ENCODE assay signal across 20 cellular contexts in genomic region chr4:142272452-142272851, GRCh38.
DNase-seq lines count a peak whose midpoint lies in the region; ATAC-seq, FAIRE-seq and TF ChIP-seq lines count a peak whose summit lies in the region.
"Had no signal": no experiment of that assay in that cellular context is flagged by ENCODE, and none has a peak within 500 bp of the region (broad histone marks: within the 10 kb centered on the region; RNA-seq: fewer than 3 reads in every experiment).

No MANE protein-coding gene starts in this region.

- H3K4me1 ChIP-seq in kidney (ENCODE audit: control insufficient read depth in 1 of 2, insufficient read depth in 1 of 2, low read depth in 1 of 2, low read length in 2 of 2), result no peaks in the 10 kb centered on the region
- no peaks in the 10 kb centered on the region for H3K4me1 ChIP-seq in transverse colon
- no peaks in the 10 kb centered on the region for H3K4me1 ChIP-seq in left lung

- in situ Hi-C loops in transverse colon (cut with MboI; ENCODE audit: low pct_ligation_motif_present in 1 of 4, low pct_unique_long_range_greater_than_20kb in 1 of 4, low sequenced_read_pairs in 3 of 4), result no loop called here

- peaks cover 50% of the 10 kb centered on the region for H3K36me3 Mint-ChIP-seq in activated T-cell treated with anti-CD3 and anti-CD28 coated beads, Interleukin-2, amount 50 U/mL, for 4 hours (ENCODE audit: insufficient read depth)
- peaks cover 32% of the 10 kb centered on the region for H3K36me3 Mint-ChIP-seq in activated naive CD8-positive, alpha-beta T cell treated with anti-CD3 and anti-CD28 coated beads, Interleukin-2, amount 50 U/mL, for 24 hours (ENCODE audit: low read depth)

- no peak overlapping the region for H3K27ac Mint-ChIP-seq in activated naive CD8-positive, alpha-beta T cell treated with anti-CD3 and anti-CD28 coated beads, Interleukin-2, amount 50 U/mL, for 24 hours
- H3K27ac Mint-ChIP-seq: CD4-positive, alpha-beta T cell; H9 had no signal

- H3K27me3 ChIP-seq in transverse colon, result no peaks in the 10 kb centered on the region
- no peaks in the 10 kb centered on the region for H3K27me3 ChIP-seq in left lung

- TF ChIP-seq POLR2A in transverse colon (IDR thresholded peaks at IDR 0.05), result no peak

- H3K36me3 ChIP-seq in kidney (ENCODE audit: control insufficient read depth in 1 of 2, insufficient read depth in 2 of 2, low read length in 2 of 2) (no peaks in the 10 kb centered on the region), transverse colon (no peaks in the 10 kb centered on the region), left lung (no peaks in the 10 kb centered on the region)

- no peak overlapping the region for H3K9ac ChIP-seq in kidney (ENCODE audit: low read length in 2 of 2)

- no peaks in the 10 kb centered on the region for H3K9me3 Mint-ChIP-seq in activated T-cell treated with anti-CD3 and anti-CD28 coated beads, Interleukin-2, amount 50 U/mL, for 4 hours
- no peaks in the 10 kb centered on the region for H3K9me3 Mint-ChIP-seq in activated naive CD8-positive, alpha-beta T cell treated with anti-CD3 and anti-CD28 coated beads, Interleukin-2, amount 50 U/mL, for 24 hours
- H3K9me3 Mint-ChIP-seq: CD4-positive, alpha-beta T cell; H9 had no signal

- no peak overlapping the region for H3K4me3 Mint-ChIP-seq in activated T-cell treated with anti-CD3 and anti-CD28 coated beads, Interleukin-2, amount 50 U/mL, for 4 hours
- H3K4me3 Mint-ChIP-seq in activated naive CD8-positive, alpha-beta T cell treated with anti-CD3 and anti-CD28 coated beads, Interleukin-2, amount 50 U/mL, for 24 hours, result no peak overlapping the region
- H3K4me3 Mint-ChIP-seq: CD4-positive, alpha-beta T cell; H9 had no signal

- H3K27ac ChIP-seq in kidney (ENCODE audit: low read depth in 2 of 2, low read length in 2 of 2) (no peak overlapping the region), transverse colon (no peak overlapping the region), left lung (no peak overlapping the region)
- H3K27ac ChIP-seq: A549, HL-60, RWPE1 had no signal

- TF ChIP-seq CTCF in kidney (IDR thresholded peaks at IDR 0.05; ENCODE audit: borderline replicate concordance, extremely low read depth, insufficient read depth) (no peak), transverse colon (IDR thresholded peaks at IDR 0.05) (no peak), left lung (IDR thresholded peaks at IDR 0.05) (no peak)

- H3K4me1 Mint-ChIP-seq in activated T-cell treated with anti-CD3 and anti-CD28 coated beads, Interleukin-2, amount 50 U/mL, for 4 hours (ENCODE audit: low read depth), result peaks cover 86% of the 10 kb centered on the region
- H3K4me1 Mint-ChIP-seq in activated naive CD8-positive, alpha-beta T cell treated with anti-CD3 and anti-CD28 coated beads, Interleukin-2, amount 50 U/mL, for 24 hours, result peaks cover 54% of the 10 kb centered on the region

- H3K9me3 ChIP-seq in kidney (ENCODE audit: control insufficient read depth in 1 of 2, low read length in 2 of 2) (no peaks in the 10 kb centered on the region), transverse colon (no peaks in the 10 kb centered on the region), left lung (no peaks in the 10 kb centered on the region)
- H3K9me3 ChIP-seq: A549 had no signal

- TF ChIP-seq EP300 in transverse colon (IDR thresholded peaks at IDR 0.05; ENCODE audit: low read depth), result no peak

- intact Hi-C loops in kidney (cut with DNase I) (no loop called here), transverse colon (cut with DNase I; ENCODE audit: low total_unique reads) (no loop called here), left lung (cut with DNase I) (no loop called here)

- ATAC-seq in activated T-cell treated with anti-CD3 and anti-CD28 coated beads, Interleukin-2, amount 50 U/mL, for 4 hours, result peak; percentile 53 to 77
- ATAC-seq in activated naive CD8-positive, alpha-beta T cell treated with anti-CD3 and anti-CD28 coated beads, Interleukin-2, amount 50 U/mL, for 24 hours, result peak; percentile 27
- ATAC-seq in left lung, result no peak
- ATAC-seq: A549, GM12878, PC-3 had no signal

- FAIRE-seq in kidney (lab: Jason Lieb, UNC), result peak; percentile 58
- FAIRE-seq: A549, GM12878, GM19239 had no signal

- H3K27me3 Mint-ChIP-seq in activated T-cell treated with anti-CD3 and anti-CD28 coated beads, Interleukin-2, amount 50 U/mL, for 4 hours (ENCODE audit: low read depth), result no peaks in the 10 kb centered on the region
- no peaks in the 10 kb centered on the region for H3K27me3 Mint-ChIP-seq in activated naive CD8-positive, alpha-beta T cell treated with anti-CD3 and anti-CD28 coated beads, Interleukin-2, amount 50 U/mL, for 24 hours
- H3K27me3 Mint-ChIP-seq: CD4-positive, alpha-beta T cell had no signal

- H3K4me3 ChIP-seq in kidney (ENCODE audit: low read length in 2 of 2), result no peak overlapping the region
- H3K4me3 ChIP-seq in transverse colon, result no peak overlapping the region
- no peak overlapping the region for H3K4me3 ChIP-seq in left lung
- H3K4me3 ChIP-seq: A549, GM12878 had no signal

- DNase-seq in activated T-cell treated with anti-CD3 and anti-CD28 coated beads, Interleukin-2, amount 50 U/mL, for 4 hours, result no peak
- no peak for DNase-seq in activated T-cell treated with anti-CD3 and anti-CD28 coated beads for 4 hours
- DNase-seq in ELR (ENCODE audit: low read depth), result peak; percentile 49
- DNase-seq in activated naive CD8-positive, alpha-beta T cell treated with anti-CD3 and anti-CD28 coated beads, Interleukin-2, amount 50 U/mL, for 24 hours, result no peak
- DNase-seq in kidney, result no peak
- DNase-seq in NCI-H446 treated with DMSO at 0.1 percent for 48 hours (lab: John Stamatoyannopoulos, UW), result no peak
- no peak for DNase-seq in transverse colon
- DNase-seq in left lung, result no peak
- DNase-seq: CD4-positive, alpha-beta T cell; H9; NCI-H1417 treated with DMSO at 0.1 percent for 48 hours; NCI-H187 treated with DMSO at 0.1 percent for 48 hours; NCI-H2227 treated with DMSO at 0.1 percent for 48 hours; NCI-H524; PC-3 had no signal
